24 cellular contexts compared by ENCODE assay signal in genomic region chr4:149884529-149885206, GRCh38.
DNase-seq lines count a peak whose midpoint lies in the region; ATAC-seq lines count a peak whose summit lies in the region.
"Had no signal": no experiment of that assay in that cellular context is flagged by ENCODE, and none has a peak within 500 bp of the region (broad histone marks: within the 10 kb centered on the region; RNA-seq: fewer than 3 reads in every experiment).

No MANE protein-coding gene starts in this region.

- DNase-seq in NK-92 treated with Interleukin-12 subunit alpha and Interleukin-12 subunit beta, amount 100 ng/mL, for 24 hours (lab: John Stamatoyannopoulos, UW), result peak; percentile 66
- DNase-seq in NK-92 (lab: John Stamatoyannopoulos, UW; ENCODE audit: unreplicated experiment), result no peak
- peak; percentile 12 for DNase-seq in HK-2 (ENCODE audit: unreplicated experiment)
- DNase-seq in kidney glomerular epithelial cell (lab: John Stamatoyannopoulos, UW), result peak; percentile 15
- no peak for DNase-seq in NCI-H748 treated with DMSO at 0.1 percent for 48 hours (lab: John Stamatoyannopoulos, UW)
- DNase-seq: 8988T; activated CD4-positive, alpha-beta T cell treated with anti-CD3 and anti-CD28 coated beads, Interleukin-2, amount 50 U/mL, for 1 hour; activated CD8-positive, alpha-beta memory T cell treated with anti-CD3 and anti-CD28 coated beads, Interleukin-2, amount 50 U/mL, for 48 hours; activated effector memory CD4-positive, alpha-beta T cell treated with anti-CD3 and anti-CD28 coated beads, Interleukin-2, amount 50 U/mL, for 16 hours; COR-L47; EL; mammary epithelial cell; NCI-H1105 treated with DMSO at 0.1 percent for 48 hours; NCI-H2081 treated with DMSO at 0.1 percent for 48 hours; NCI-H524; ovary; sigmoid colon; stimulated activated CD4-positive, alpha-beta T cell treated with anti-CD3 and anti-CD28 coated beads, Interleukin-2, amount 100 ng/mL, for 24 hours; T-helper 1 cell had no signal

- no peak overlapping the region for H3K27ac Mint-ChIP-seq in stimulated activated memory B cell treated with anti-CD40 and anti-IgM and Interleukin-4, amounts not matched to agents 10 μg/mL and 1 μg/mL and 100 μg/mL, for 72 hours
- H3K27ac Mint-ChIP-seq: stimulated activated naive CD8-positive, alpha-beta T cell treated with anti-CD3 and anti-CD28 coated beads, Interleukin-15, Interleukin-2, amounts not matched to agents 100 ng/mL and 50 ng/mL, for 24 hours; type B pancreatic cell had no signal

- no peak overlapping the region for H3K4me3 Mint-ChIP-seq in stimulated activated memory B cell treated with anti-CD40 and anti-IgM and Interleukin-4, amounts not matched to agents 10 μg/mL and 1 μg/mL and 100 μg/mL, for 72 hours
- H3K4me3 Mint-ChIP-seq: stimulated activated naive CD8-positive, alpha-beta T cell treated with anti-CD3 and anti-CD28 coated beads, Interleukin-15, Interleukin-2, amounts not matched to agents 100 ng/mL and 50 ng/mL, for 24 hours; type B pancreatic cell had no signal

- peaks cover under 1% of the 10 kb centered on the region for H3K27me3 Mint-ChIP-seq in stimulated activated memory B cell treated with anti-CD40 and anti-IgM and Interleukin-4, amounts not matched to agents 10 μg/mL and 1 μg/mL and 100 μg/mL, for 72 hours
- H3K27me3 Mint-ChIP-seq: type B pancreatic cell had no signal

- ATAC-seq in stimulated activated memory B cell treated with anti-CD40 and anti-IgM and Interleukin-4, amounts not matched to agents 10 μg/mL and 1 μg/mL and 100 μg/mL, for 72 hours, result peak; percentile 52
- ATAC-seq in HG03432 (IDR thresholded peaks at IDR 0.05; ENCODE audit: unreplicated experiment), result no peak
- no peak for ATAC-seq in HG03108 (IDR thresholded peaks at IDR 0.05; ENCODE audit: unreplicated experiment)

- H3K9me3 Mint-ChIP-seq in stimulated activated memory B cell treated with anti-CD40 and anti-IgM and Interleukin-4, amounts not matched to agents 10 μg/mL and 1 μg/mL and 100 μg/mL, for 72 hours, result peaks cover 3% of the 10 kb centered on the region

- no peaks in the 10 kb centered on the region for H3K36me3 Mint-ChIP-seq in stimulated activated memory B cell treated with anti-CD40 and anti-IgM and Interleukin-4, amounts not matched to agents 10 μg/mL and 1 μg/mL and 100 μg/mL, for 72 hours
- H3K36me3 Mint-ChIP-seq: type B pancreatic cell had no signal

- no peaks in the 10 kb centered on the region for H3K4me1 Mint-ChIP-seq in stimulated activated memory B cell treated with anti-CD40 and anti-IgM and Interleukin-4, amounts not matched to agents 10 μg/mL and 1 μg/mL and 100 μg/mL, for 72 hours

Comparison
In these comparisons a context has a peak if more than half of its experiments do, and no peak if none do; other contexts are left out.
1. DNase-seq: peak in NK-92 treated with Interleukin-12 subunit alpha and Interleukin-12 subunit beta, amount 100 ng/mL, for 24 hours (single experiment), HK-2 (single experiment) and kidney glomerular epithelial cell (single experiment); none in NK-92 (single experiment) and NCI-H748 treated with DMSO at 0.1 percent for 48 hours (single experiment).